Comparison of ENCODE assay signal across 22 cellular contexts in the genomic region with DNA sequence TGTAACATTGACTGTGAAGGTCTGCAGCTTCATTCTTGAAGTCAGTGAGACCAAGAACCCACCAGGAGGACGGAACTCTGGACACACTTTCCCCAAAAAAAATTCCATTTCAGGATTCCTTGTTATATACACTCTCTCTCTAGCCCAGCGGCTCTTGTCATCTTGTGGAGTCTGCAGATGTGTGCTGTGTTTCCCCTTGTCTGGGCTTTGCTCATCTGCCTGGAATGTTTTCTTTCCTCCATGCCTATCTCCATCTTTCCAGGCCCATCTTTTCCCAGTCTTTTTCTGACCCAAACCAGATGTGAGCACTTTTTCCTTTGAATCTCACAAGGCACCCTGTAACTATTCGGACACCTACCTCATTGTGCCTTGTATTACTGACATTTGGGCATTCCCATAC.
"Had no signal": no experiment of that assay in that cellular context is flagged by ENCODE, and none has a peak within 500 bp of the region (broad histone marks: within the 10 kb centered on the region; RNA-seq: fewer than 3 reads in every experiment).

No MANE protein-coding gene starts in this region.

- ATAC-seq: activated CD4-positive, CD25-positive, alpha-beta regulatory T cell treated with anti-CD3 and anti-CD28 coated beads, Interleukin-2, amount 50 U/mL, for 24 hours; activated naive CD8-positive, alpha-beta T cell treated with anti-CD3 and anti-CD28 coated beads, Interleukin-2, amount 50 U/mL, for 24 hours; heart right ventricle; left lung; mucosa of descending colon; natural killer cell treated with Interleukin-12 subunit alpha and Interleukin-12 subunit beta and Interleukin-15 and Interleukin-18, amount 100 ng/mL, for 72 hours had no signal

- H3K4me3 ChIP-seq: heart right ventricle, left lung, lung, mucosa of descending colon, right atrium auricular region, transverse colon had no signal

- H3K4me1 ChIP-seq: right atrium auricular region had no signal

- H3K27ac ChIP-seq: heart right ventricle, left lung, right atrium auricular region, transverse colon, VCaP had no signal

- H3K36me3 ChIP-seq: heart right ventricle, left lung, right atrium auricular region, transverse colon had no signal

- H3K27me3 ChIP-seq: heart right ventricle, left lung, right atrium auricular region, transverse colon had no signal

- H3K9me3 ChIP-seq: heart right ventricle, mucosa of descending colon, right atrium auricular region, transverse colon had no signal

- DNase-seq: activated CD8-positive, alpha-beta memory T cell treated with anti-CD3 and anti-CD28 coated beads, Interleukin-2, amount 50 U/mL, for 4 hours; activated naive CD8-positive, alpha-beta T cell treated with anti-CD3 and anti-CD28 coated beads, Interleukin-2, amount 50 U/mL, for 24 hours; activated T-cell treated with anti-CD3 and anti-CD28 coated beads, Interleukin-2, amount 50 U/mL, for 1 hour; amygdala; endodermal cell; foreskin melanocyte; heart right ventricle; kidney glomerular epithelial cell; left lung; mesendoderm; mucosa of descending colon; stimulated activated CD4-positive, alpha-beta T cell treated with anti-CD3 and anti-CD28 coated beads, Interleukin-2, amount 100 ng/mL, for 48 hours; stimulated activated naive CD4-positive, alpha-beta T cell treated with Interleukin-2 at 50 U/mL for 16 hours; T-helper 9 cell; transverse colon had no signal

- FAIRE-seq: bronchial epithelial cell, TTC549 had no signal
